32 cellular contexts compared by ENCODE assay signal in genomic region chr17:64159051-64159590, GRCh38. TPM values are rescaled to one million over a fixed set of nuclear protein-coding genes. Genes with fewer than 3 reads are reported as not detected.
DNase-seq lines count a peak whose midpoint lies in the region; ATAC-seq and TF ChIP-seq lines count a peak whose summit lies in the region.
"Had no signal": no experiment of that assay in that cellular context is flagged by ENCODE, and none has a peak within 500 bp of the region (broad histone marks: within the 10 kb centered on the region; RNA-seq: fewer than 3 reads in every experiment).

No MANE protein-coding gene starts in this region.

- no peaks in the 10 kb centered on the region for H3K36me3 Mint-ChIP-seq in chondrocyte (ENCODE audit: low read depth)
- H3K36me3 Mint-ChIP-seq in osteocyte (ENCODE audit: unreplicated experiment) = peaks cover 21% of the 10 kb centered on the region
- H3K36me3 Mint-ChIP-seq in activated naive CD8-positive, alpha-beta T cell treated with anti-CD3 and anti-CD28 coated beads, Interleukin-2, amount 50 U/mL, for 24 hours (ENCODE audit: low read depth) = peaks cover 6% of the 10 kb centered on the region
- H3K36me3 Mint-ChIP-seq: naive B cell; stimulated activated effector memory CD8-positive, alpha-beta T cell treated with anti-CD3 and anti-CD28 coated beads, Interleukin-12 subunit alpha, Interleukin-12 subunit beta, amount 100 ng/mL, for 72 hours had no signal

- no peaks in the 10 kb centered on the region for H3K27me3 ChIP-seq in vagina
- H3K27me3 ChIP-seq: dorsolateral prefrontal cortex, foreskin keratinocyte, ovary, suprapubic skin had no signal

- H3K27ac Mint-ChIP-seq in chondrocyte (ENCODE audit: unreplicated experiment) (peak overlapping the region; percentile 89), osteocyte (ENCODE audit: unreplicated experiment) (peak overlapping the region; percentile 31)
- H3K27ac Mint-ChIP-seq in activated naive CD8-positive, alpha-beta T cell treated with anti-CD3 and anti-CD28 coated beads, Interleukin-2, amount 50 U/mL, for 24 hours = no peak overlapping the region
- H3K27ac Mint-ChIP-seq: activated CD8-positive, alpha-beta T cell treated with anti-CD3 and anti-CD28 coated beads, Interleukin-2, amount 10 ng/mL, durations not matched to agents 7 days and 5 days; CD8-positive, alpha-beta memory T cell; naive B cell; stimulated activated effector memory CD8-positive, alpha-beta T cell treated with anti-CD3 and anti-CD28 coated beads, Interleukin-12 subunit alpha, Interleukin-12 subunit beta, amount 100 ng/mL, for 72 hours; T-helper 17 cell had no signal

- no peak for TF ChIP-seq CTCF in chondrocyte (IDR thresholded peaks at IDR 0.05)
- no peak for TF ChIP-seq CTCF in osteocyte (IDR thresholded peaks at IDR 0.05)
- TF ChIP-seq CTCF in vagina (IDR thresholded peaks at IDR 0.05) = no peak

- intact Hi-C loops in vagina (cut with DNase I) = no loop called here

- DNase-seq in NCI-H510A treated with DMSO at 0.1 percent for 48 hours (lab: John Stamatoyannopoulos, UW) (peak; percentile 7), NCI-H510A (lab: John Stamatoyannopoulos, UW) (no peak), chondrocyte (ENCODE audit: low spot score) (no peak), osteocyte (ENCODE audit: extremely low spot score, unreplicated experiment) (no peak), vagina (ENCODE audit: extremely low spot score in 2 of 2) (no peak), NCI-H1105 treated with DMSO at 0.1 percent for 48 hours (lab: John Stamatoyannopoulos, UW) (no peak)
- DNase-seq in activated naive CD8-positive, alpha-beta T cell treated with anti-CD3 and anti-CD28 coated beads, Interleukin-2, amount 50 U/mL, for 24 hours = no peak
- DNase-seq: activated CD4-positive, CD25-positive, alpha-beta regulatory T cell; activated CD8-positive, alpha-beta T cell treated with anti-CD3 and anti-CD28 coated beads, Interleukin-2, amount 10 ng/mL, durations not matched to agents 7 days and 5 days; activated naive CD4-positive, alpha-beta T cell; CD8-positive, alpha-beta memory T cell; central memory CD4-positive, alpha-beta T cell; DMS53; dorsolateral prefrontal cortex; GF-D8; kidney glomerular epithelial cell; mesenchymal stem cell; naive B cell; NCI-H1417; NCI-H2081 treated with DMSO at 0.1 percent for 48 hours; NCI-H446 treated with DMSO at 0.1 percent for 48 hours; ovary; stimulated activated CD4-positive, alpha-beta T cell treated with anti-CD3 and anti-CD28 coated beads, Interleukin-2, amount 100 ng/mL, for 24 hours; T-helper 17 cell had no signal

- H3K4me1 Mint-ChIP-seq in chondrocyte (ENCODE audit: low read depth) = peaks cover 46% of the 10 kb centered on the region
- peaks cover 53% of the 10 kb centered on the region for H3K4me1 Mint-ChIP-seq in osteocyte (ENCODE audit: unreplicated experiment)
- H3K4me1 Mint-ChIP-seq in activated naive CD8-positive, alpha-beta T cell treated with anti-CD3 and anti-CD28 coated beads, Interleukin-2, amount 50 U/mL, for 24 hours = no peaks in the 10 kb centered on the region
- H3K4me1 Mint-ChIP-seq: naive B cell; stimulated activated effector memory CD8-positive, alpha-beta T cell treated with anti-CD3 and anti-CD28 coated beads, Interleukin-12 subunit alpha, Interleukin-12 subunit beta, amount 100 ng/mL, for 72 hours had no signal

- no peaks in the 10 kb centered on the region for H3K9me3 ChIP-seq in vagina
- H3K9me3 ChIP-seq: HAP-1, ovary, suprapubic skin had no signal

- no peaks in the 10 kb centered on the region for H3K9me3 Mint-ChIP-seq in chondrocyte (ENCODE audit: low read depth)
- no peaks in the 10 kb centered on the region for H3K9me3 Mint-ChIP-seq in osteocyte (ENCODE audit: unreplicated experiment)
- no peaks in the 10 kb centered on the region for H3K9me3 Mint-ChIP-seq in activated naive CD8-positive, alpha-beta T cell treated with anti-CD3 and anti-CD28 coated beads, Interleukin-2, amount 50 U/mL, for 24 hours
- H3K9me3 Mint-ChIP-seq: CD8-positive, alpha-beta memory T cell; naive B cell; stimulated activated effector memory CD8-positive, alpha-beta T cell treated with anti-CD3 and anti-CD28 coated beads, Interleukin-12 subunit alpha, Interleukin-12 subunit beta, amount 100 ng/mL, for 72 hours had no signal

- H3K4me3 ChIP-seq in vagina = no peak overlapping the region
- H3K4me3 ChIP-seq: dorsolateral prefrontal cortex, HAP-1, ovary, SK-N-MC, suprapubic skin had no signal

- peak overlapping the region; percentile 5 for H3K27ac ChIP-seq in vagina
- H3K27ac ChIP-seq: 22Rv1, foreskin keratinocyte, HL-60, ovary, SK-N-MC, suprapubic skin had no signal

- H3K27me3 Mint-ChIP-seq in chondrocyte (ENCODE audit: low read depth) (no peaks in the 10 kb centered on the region), osteocyte (ENCODE audit: unreplicated experiment) (no peaks in the 10 kb centered on the region)
- H3K27me3 Mint-ChIP-seq in activated naive CD8-positive, alpha-beta T cell treated with anti-CD3 and anti-CD28 coated beads, Interleukin-2, amount 50 U/mL, for 24 hours = no peaks in the 10 kb centered on the region
- H3K27me3 Mint-ChIP-seq: CD8-positive, alpha-beta memory T cell; naive B cell; T-helper 17 cell had no signal

- no peaks in the 10 kb centered on the region for H3K36me3 ChIP-seq in vagina
- H3K36me3 ChIP-seq: ovary, suprapubic skin had no signal

- ATAC-seq in activated naive CD8-positive, alpha-beta T cell treated with anti-CD3 and anti-CD28 coated beads, Interleukin-2, amount 50 U/mL, for 24 hours = no peak
- ATAC-seq in HG03135 (IDR thresholded peaks at IDR 0.05; ENCODE audit: unreplicated experiment) = no peak
- ATAC-seq: activated CD8-positive, alpha-beta T cell treated with anti-CD3 and anti-CD28 coated beads, Interleukin-2, amount 10 ng/mL, durations not matched to agents 7 days and 5 days; foreskin keratinocyte; stimulated activated effector memory CD8-positive, alpha-beta T cell treated with anti-CD3 and anti-CD28 coated beads, Interleukin-12 subunit alpha, Interleukin-12 subunit beta, amount 100 ng/mL, for 72 hours; T-helper 17 cell had no signal

- H3K4me1 ChIP-seq in vagina = peaks cover 75% of the 10 kb centered on the region

- TF ChIP-seq POLR2A in vagina (IDR thresholded peaks at IDR 0.05) = no peak

- H3K4me3 Mint-ChIP-seq in chondrocyte (ENCODE audit: unreplicated experiment) = no peak overlapping the region
- no peak overlapping the region for H3K4me3 Mint-ChIP-seq in osteocyte (ENCODE audit: unreplicated experiment)
- no peak overlapping the region for H3K4me3 Mint-ChIP-seq in activated naive CD8-positive, alpha-beta T cell treated with anti-CD3 and anti-CD28 coated beads, Interleukin-2, amount 50 U/mL, for 24 hours
- H3K4me3 Mint-ChIP-seq: activated CD8-positive, alpha-beta T cell treated with anti-CD3 and anti-CD28 coated beads, Interleukin-2, amount 10 ng/mL, durations not matched to agents 7 days and 5 days; CD8-positive, alpha-beta memory T cell; naive B cell; stimulated activated effector memory CD8-positive, alpha-beta T cell treated with anti-CD3 and anti-CD28 coated beads, Interleukin-12 subunit alpha, Interleukin-12 subunit beta, amount 100 ng/mL, for 72 hours; T-helper 17 cell had no signal

RNA-seq across cellular contexts. Expression of gene ERN1, which starts 29.2 kb away (rescaled TPM):
- total RNA-seq in chondrocyte (12.1 to 18.2 TPM (median 14.9 TPM) in 3 replicates), osteocyte (20.8 and 21.4 TPM in 2 replicates), vagina (31.4 TPM)
